Comparison of ENCODE assay signal across 13 cellular contexts in genomic region chr5:142894315-142894714, GRCh38.
DNase-seq lines count a peak whose midpoint lies in the region; ATAC-seq and TF ChIP-seq lines count a peak whose summit lies in the region.
"Had no signal": no experiment of that assay in that cellular context is flagged by ENCODE, and none has a peak within 500 bp of the region (broad histone marks: within the 10 kb centered on the region; RNA-seq: fewer than 3 reads in every experiment).

No MANE protein-coding gene starts in this region.

- no peak overlapping the region for H3K4me3 Mint-ChIP-seq in chondrocyte (ENCODE audit: unreplicated experiment)
- no peak overlapping the region for H3K4me3 Mint-ChIP-seq in mesothelial cell of epicardium
- H3K4me3 Mint-ChIP-seq: B cell; CD4-positive, alpha-beta T cell had no signal

- H3K36me3 ChIP-seq in heart right ventricle (peaks cover 0 to 47% (median 0%) of the 10 kb centered on the region in 9 donors), right atrium auricular region (peaks cover 9% of the 10 kb centered on the region)

- peak in 5 of 8 donors; percentile 7 to 65 (median 41) for ATAC-seq in heart right ventricle
- ATAC-seq in left ventricle myocardium superior = peak; percentile 54
- no peak for ATAC-seq in sciatic nerve

- H3K27ac ChIP-seq in heart right ventricle = peak overlapping the region in 4 of 10 donors; percentile 4 to 35 (median 16)
- no peak overlapping the region for H3K27ac ChIP-seq in right atrium auricular region

- no peak for TF ChIP-seq CTCF in heart right ventricle (IDR thresholded peaks at IDR 0.05)
- no peak for TF ChIP-seq CTCF in right atrium auricular region (IDR thresholded peaks at IDR 0.05)
- TF ChIP-seq CTCF in chondrocyte (IDR thresholded peaks at IDR 0.05) = no peak
- TF ChIP-seq CTCF in mesothelial cell of epicardium (IDR thresholded peaks at IDR 0.05; ENCODE audit: unreplicated experiment) = no peak

- no peaks in the 10 kb centered on the region for H3K27me3 ChIP-seq in heart right ventricle
- no peaks in the 10 kb centered on the region for H3K27me3 ChIP-seq in right atrium auricular region

- H3K9me3 ChIP-seq in heart right ventricle (no peaks in the 10 kb centered on the region), right atrium auricular region (no peaks in the 10 kb centered on the region)

- peak overlapping the region; percentile 54 for H3K27ac Mint-ChIP-seq in chondrocyte (ENCODE audit: unreplicated experiment)
- no peak overlapping the region for H3K27ac Mint-ChIP-seq in mesothelial cell of epicardium
- H3K27ac Mint-ChIP-seq: B cell; CD4-positive, alpha-beta T cell had no signal

- H3K27me3 Mint-ChIP-seq in chondrocyte (ENCODE audit: low read depth) (no peaks in the 10 kb centered on the region), mesothelial cell of epicardium (ENCODE audit: low read depth) (no peaks in the 10 kb centered on the region)
- H3K27me3 Mint-ChIP-seq: B cell; CD4-positive, alpha-beta T cell had no signal

- H3K36me3 Mint-ChIP-seq in chondrocyte (ENCODE audit: low read depth) = peaks cover 6% of the 10 kb centered on the region
- H3K36me3 Mint-ChIP-seq in mesothelial cell of epicardium = no peaks in the 10 kb centered on the region

- 65 to 79% methylated on average over 2 of the region's 2 CpGs for WGBS in heart right ventricle, 2 donors

- no peak overlapping the region for H3K4me3 ChIP-seq in heart right ventricle
- H3K4me3 ChIP-seq in right atrium auricular region = no peak overlapping the region

- H3K4me1 Mint-ChIP-seq in chondrocyte (ENCODE audit: low read depth) = peaks cover 32% of the 10 kb centered on the region
- H3K4me1 Mint-ChIP-seq in mesothelial cell of epicardium = peaks cover 2% of the 10 kb centered on the region
- H3K4me1 Mint-ChIP-seq: B cell had no signal

- intact Hi-C loops in heart right ventricle (cut with DNase I) (loop anchor here in 1 of 10 donors (10.0 kb wide), 1 partner anchor 1230 kb away; no protein-coding TSS in a partner anchor), left ventricle myocardium superior (cut with micrococcal nuclease) (no loop called here), sciatic nerve (cut with DNase I) (no loop called here)

- no peak for DNase-seq in heart right ventricle
- no peak for DNase-seq in right atrium auricular region (ENCODE audit: low spot score)
- DNase-seq in chondrocyte (ENCODE audit: low spot score) = no peak
- no peak for DNase-seq in left ventricle myocardium superior
- no peak for DNase-seq in stimulated activated CD4-positive, alpha-beta T cell treated with anti-CD3 and anti-CD28 coated beads, Interleukin-2, amount 100 ng/mL, for 48 hours
- DNase-seq in sciatic nerve (ENCODE audit: low spot score) = no peak
- DNase-seq in mesothelial cell of epicardium (ENCODE audit: low spot score in 2 of 2, unreplicated experiment in 2 of 2) = no peak
- DNase-seq: C1 segment of cervical spinal cord; Calu3; CD4-positive, alpha-beta T cell; DMS 273 treated with DMSO at 0.1 percent for 48 hours; H7 had no signal

- H3K9me3 Mint-ChIP-seq in chondrocyte (ENCODE audit: low read depth) (no peaks in the 10 kb centered on the region), mesothelial cell of epicardium (no peaks in the 10 kb centered on the region)
- H3K9me3 Mint-ChIP-seq: CD4-positive, alpha-beta T cell had no signal

- peaks cover 0 to 32% (median 14%) of the 10 kb centered on the region in 9 donors for H3K4me1 ChIP-seq in heart right ventricle
- H3K4me1 ChIP-seq in right atrium auricular region = peaks cover 0 to 10% of the 10 kb centered on the region in 2 donors
